Comparison of ENCODE assay signal across 26 cellular contexts in genomic region chr15:63369296-63369695, GRCh38. TPM values are rescaled to one million over a fixed set of nuclear protein-coding genes. Genes with fewer than 3 reads are reported as not detected.
A peak's percentile ranks its signal among the peaks of the same experiment; 100 is the strongest.
DNase-seq lines count a peak whose midpoint lies in the region; ATAC-seq, FAIRE-seq and TF ChIP-seq lines count a peak whose summit lies in the region.
"Had no signal": no experiment of that assay in that cellular context is flagged by ENCODE, and none has a peak within 500 bp of the region (broad histone marks: within the 10 kb centered on the region; RNA-seq: fewer than 3 reads in every experiment).

No MANE protein-coding gene starts in this region.

- H3K4me3 ChIP-seq in AG04450 (ENCODE audit: low read depth, low read length) (no peak overlapping the region), colonic mucosa (no peak overlapping the region), osteoblast (ENCODE audit: insufficient read depth, low read length) (no peak overlapping the region), small intestine (ENCODE audit: low read depth in 1 of 2, low read length in 2 of 2) (no peak overlapping the region)
- H3K4me3 ChIP-seq: coronary artery, heart left ventricle, left lung, mucosa of descending colon had no signal

- H3K36me3 ChIP-seq in colonic mucosa (no peaks in the 10 kb centered on the region), osteoblast (ENCODE audit: insufficient read depth, low read length) (peaks cover 9% of the 10 kb centered on the region), small intestine (ENCODE audit: control insufficient read depth in 2 of 2, insufficient read depth in 2 of 2, low read length in 2 of 2) (no peaks in the 10 kb centered on the region)
- H3K36me3 ChIP-seq: BE2C, heart left ventricle, left lung had no signal

- ATAC-seq in HG02571 (IDR thresholded peaks at IDR 0.05; ENCODE audit: unreplicated experiment) (no peak), GM21786 (IDR thresholded peaks at IDR 0.05; ENCODE audit: unreplicated experiment) (no peak)
- ATAC-seq: heart left ventricle, HepG2, left lung, mucosa of descending colon, Right ventricle myocardium inferior had no signal

- FAIRE-seq in small intestine (lab: Jason Lieb, UNC), result no peak
- FAIRE-seq: A204.1, HepG2 had no signal

- DNase-seq in AG04450 (ENCODE audit: low read depth, low spot score) (no peak), NCI-H2171 (lab: John Stamatoyannopoulos, UW) (peak; percentile 91), colonic mucosa (no peak), osteoblast (ENCODE audit: insufficient read length, low spot score, missing footprints) (no peak), SKM-1 treated with dmso at 0.1 percent for 144 hours (lab: John Stamatoyannopoulos, UW; ENCODE audit: unreplicated experiment) (no peak), small intestine (no peak)
- DNase-seq: activated B cell treated with CpG ODN at 0.5 μM for 24 hours; activated CD4-positive, alpha-beta T cell treated with anti-CD3 and anti-CD28 coated beads, Interleukin-2, amount 50 U/mL, for 48 hours; activated CD8-positive, alpha-beta memory T cell treated with anti-CD3 and anti-CD28 coated beads, Interleukin-2, amount 50 U/mL, for 48 hours; BE2C; DMS79 treated with DMSO at 0.1 percent for 48 hours; GOT3; heart left ventricle; left lung; NCI-H1436 treated with DMSO at 0.1 percent for 48 hours; NCI-H748 treated with DMSO at 0.1 percent for 48 hours; stimulated activated CD4-positive, alpha-beta T cell treated with anti-CD3 and anti-CD28 coated beads, Interleukin-2, amount 100 ng/mL, for 48 hours; stimulated activated naive CD4-positive, alpha-beta T cell; T-helper 9 cell had no signal

- H4K20me1 ChIP-seq in osteoblast (ENCODE audit: insufficient read depth, low read length), result no peaks in the 10 kb centered on the region

- H3K4me1 ChIP-seq in colonic mucosa, result peaks cover 6% of the 10 kb centered on the region
- peaks cover 49% of the 10 kb centered on the region for H3K4me1 ChIP-seq in osteoblast (ENCODE audit: insufficient read depth, low read length)
- no peaks in the 10 kb centered on the region for H3K4me1 ChIP-seq in small intestine (ENCODE audit: control insufficient read depth in 2 of 2, insufficient read depth in 1 of 2, low read depth in 1 of 2, low read length in 1 of 2)
- H3K4me1 ChIP-seq: BE2C had no signal

- TF ChIP-seq CTCF in AG04450 (IDR thresholded peaks at IDR 0.05; ENCODE audit: low read depth, low read length) (no peak), colonic mucosa (IDR thresholded peaks at IDR 0.05) (no peak), osteoblast (IDR thresholded peaks at IDR 0.05; ENCODE audit: extremely low read depth, low read depth, low read length) (no peak)

- WGBS in small intestine, 3 donors, result 89 to 94% (median 92%) methylated on average over 3 of the region's 3 CpGs

- H3K27me3 ChIP-seq in AG04450 (ENCODE audit: control insufficient read depth, insufficient read depth, low read length) (no peaks in the 10 kb centered on the region), colonic mucosa (no peaks in the 10 kb centered on the region), osteoblast (ENCODE audit: insufficient read depth, low read length) (no peaks in the 10 kb centered on the region), small intestine (ENCODE audit: control insufficient read depth in 2 of 2, insufficient read depth in 2 of 2, low read length in 2 of 2) (peaks cover 0 to 3% of the 10 kb centered on the region in 2 donors)
- H3K27me3 ChIP-seq: heart left ventricle, left lung had no signal

- peaks cover 33% of the 10 kb centered on the region for H3K79me2 ChIP-seq in osteoblast (ENCODE audit: insufficient read depth, low read length)

- H3K9me3 ChIP-seq in AG04450 (ENCODE audit: control insufficient read depth, insufficient read depth, low read length) (no peaks in the 10 kb centered on the region; the same call in 1 of the 2 replicates), colonic mucosa (no peaks in the 10 kb centered on the region), osteoblast (ENCODE audit: low read depth, low read length) (no peaks in the 10 kb centered on the region), small intestine (ENCODE audit: control insufficient read depth, low read depth) (no peaks in the 10 kb centered on the region)
- H3K9me3 ChIP-seq: BE2C, heart left ventricle, left lung, mucosa of descending colon had no signal

- CTCF ChIA-PET in AG04450 (lab: Charles Lee), result no interaction called here

- H3K27ac ChIP-seq in AG04450 (ENCODE audit: low read depth, low read length) (peak overlapping the region; percentile 21), colonic mucosa (peak overlapping the region; percentile 79), osteoblast (ENCODE audit: low read depth, low read length) (peak overlapping the region; percentile 56), small intestine (ENCODE audit: low read depth in 1 of 2, low read length in 1 of 2) (no peak overlapping the region)
- H3K27ac ChIP-seq: coronary artery, heart left ventricle had no signal

- intact Hi-C loops in colonic mucosa (cut with DNase I), result no loop called here

- H3K4me2 ChIP-seq in osteoblast (ENCODE audit: insufficient read depth, low read length), result peak overlapping the region; percentile 22

- POLR2A ChIA-PET in AG04450 (lab: Yijun Ruan, JAX), result no interaction called here

- H3K9ac ChIP-seq in colonic mucosa (ENCODE audit: low read depth in 2 of 2, low read length in 2 of 2), result peak overlapping the region in 1 of 2 donors; percentile 51

- H2AFZ ChIP-seq in osteoblast (ENCODE audit: low read length), result no peak overlapping the region

RNA-seq across cellular contexts. Expression of gene CA12, which starts 12.3 kb away (rescaled TPM):
- polyA plus RNA-seq in AG04450 (2011; rRNA removed), result 55.5 and 61.4 TPM in 2 replicates
- 29.4 and 34.4 TPM in 2 replicates for polyA minus RNA-seq in AG04450 (2011; rRNA and poly(A)+ RNA removed)
- total RNA-seq in colonic mucosa, result 100 to 1,000 TPM; 290 to 339 TPM
- 107 and 114 TPM in 2 replicates for total RNA-seq in osteoblast
- polyA plus RNA-seq in small intestine, result 1 to 10 TPM in 1 of 3 donors, under 1 TPM in 1, not detected in 1; 0.27 to 1.8 TPM
- total RNA-seq: activated B cell treated with CpG ODN at 0.5 μM for 24 hours had no signal

Comparison
In these comparisons a context has a peak if more than half of its experiments do, and no peak if none do; other contexts are left out.
1. H3K27ac ChIP-seq: peak in AG04450 (single experiment), colonic mucosa (single experiment) and osteoblast (single experiment); none in small intestine (0 of 2).